Comparison of ENCODE assay signal across 20 cellular contexts in the genomic region with DNA sequence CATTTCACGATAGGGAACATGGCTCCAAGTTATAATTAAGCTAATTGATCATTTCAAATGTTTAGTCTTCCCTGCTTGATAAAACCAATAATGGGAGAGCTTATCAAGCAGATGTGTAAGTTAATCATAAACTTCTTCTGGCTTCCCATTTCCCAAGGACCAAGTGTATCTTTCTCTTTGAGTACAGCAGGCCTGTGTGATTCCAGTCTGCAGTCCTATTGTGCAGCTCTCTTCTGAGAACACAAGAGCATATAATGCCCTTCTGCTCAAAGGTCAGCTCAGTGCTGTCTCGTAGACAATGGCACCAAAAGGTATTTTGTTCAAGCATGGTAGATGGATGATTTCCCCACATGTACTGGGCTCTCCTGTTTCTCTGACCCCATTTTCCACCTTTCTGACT.
DNase-seq lines count a peak whose midpoint lies in the region; FAIRE-seq and TF ChIP-seq lines count a peak whose summit lies in the region.
"Had no signal": no experiment of that assay in that cellular context is flagged by ENCODE, and none has a peak within 500 bp of the region (broad histone marks: within the 10 kb centered on the region; RNA-seq: fewer than 3 reads in every experiment).

No MANE protein-coding gene starts in this region.

- no peak overlapping the region for H3K4me3 Mint-ChIP-seq in progenitor cell of endocrine pancreas (ENCODE audit: low read depth)
- H3K4me3 Mint-ChIP-seq in activated naive CD4-positive, alpha-beta T cell treated with anti-CD3 and anti-CD28 coated beads for 36 hours = no peak overlapping the region
- H3K4me3 Mint-ChIP-seq: CD4-positive, CD25-positive, alpha-beta regulatory T cell had no signal

- peaks cover 14% of the 10 kb centered on the region for H3K4me1 Mint-ChIP-seq in progenitor cell of endocrine pancreas (ENCODE audit: low read depth)
- H3K4me1 Mint-ChIP-seq in activated naive CD4-positive, alpha-beta T cell treated with anti-CD3 and anti-CD28 coated beads for 36 hours (ENCODE audit: low read depth) = peaks cover 12% of the 10 kb centered on the region

- DNase-seq in NCI-H2227 (lab: John Stamatoyannopoulos, UW; ENCODE audit: unreplicated experiment) = peak; percentile 7
- DNase-seq in NCI-H2227 treated with DMSO at 0.1 percent for 48 hours (lab: John Stamatoyannopoulos, UW) = no peak
- DNase-seq in NCI-H146 treated with DMSO at 0.1 percent for 48 hours (lab: John Stamatoyannopoulos, UW; ENCODE audit: unreplicated experiment) = peak; percentile 29
- DNase-seq in progenitor cell of endocrine pancreas (ENCODE audit: low spot score, unreplicated experiment) = no peak
- no peak for DNase-seq in NCI-H748 (lab: John Stamatoyannopoulos, UW; ENCODE audit: unreplicated experiment)
- DNase-seq in kidney tubule cell (ENCODE audit: low spot score) = no peak
- DNase-seq in activated naive CD4-positive, alpha-beta T cell treated with anti-CD3 and anti-CD28 coated beads for 36 hours = no peak
- DNase-seq: 8988T; AML-193; Calu3; CD4-positive, CD25-positive, alpha-beta regulatory T cell; DMS 273 treated with DMSO at 0.1 percent for 48 hours; DMS79 treated with DMSO at 0.1 percent for 48 hours; EL; GOT3 had no signal

- H3K27ac Mint-ChIP-seq in progenitor cell of endocrine pancreas = peak overlapping the region; percentile 29
- no peak overlapping the region for H3K27ac Mint-ChIP-seq in activated naive CD4-positive, alpha-beta T cell treated with anti-CD3 and anti-CD28 coated beads for 36 hours

- H3K9me3 Mint-ChIP-seq in progenitor cell of endocrine pancreas (ENCODE audit: low read depth) = peaks cover 4% of the 10 kb centered on the region
- peaks cover 9% of the 10 kb centered on the region for H3K9me3 Mint-ChIP-seq in activated naive CD4-positive, alpha-beta T cell treated with anti-CD3 and anti-CD28 coated beads for 36 hours

- intact Hi-C loops in activated naive CD4-positive, alpha-beta T cell treated with anti-CD3 and anti-CD28 coated beads for 36 hours (cut with micrococcal nuclease) = no loop called here

- peaks cover 2% of the 10 kb centered on the region for H3K36me3 Mint-ChIP-seq in progenitor cell of endocrine pancreas (ENCODE audit: insufficient read depth)
- H3K36me3 Mint-ChIP-seq in activated naive CD4-positive, alpha-beta T cell treated with anti-CD3 and anti-CD28 coated beads for 36 hours (ENCODE audit: low read depth) = no peaks in the 10 kb centered on the region
- H3K36me3 Mint-ChIP-seq: CD4-positive, CD25-positive, alpha-beta regulatory T cell had no signal

- FAIRE-seq in islet of Langerhans (lab: Jason Lieb, UNC) = peak; percentile 21
- FAIRE-seq: G401.6, GM12891, HepG2, HTR-8/SVneo had no signal

- CTCF ChIA-PET in activated naive CD4-positive, alpha-beta T cell treated with anti-CD3 and anti-CD28 coated beads for 36 hours (lab: Charles Lee) = interaction anchor here (0.6 to 1.2 kb wide), 2 partner anchors 16 to 265 kb away, joined by 3 to 4 read pairs; no protein-coding TSS in a partner anchor

- peaks cover 6% of the 10 kb centered on the region for H3K27me3 Mint-ChIP-seq in progenitor cell of endocrine pancreas
- no peaks in the 10 kb centered on the region for H3K27me3 Mint-ChIP-seq in activated naive CD4-positive, alpha-beta T cell treated with anti-CD3 and anti-CD28 coated beads for 36 hours (ENCODE audit: low read depth)

- TF ChIP-seq CTCF in progenitor cell of endocrine pancreas (IDR thresholded peaks at IDR 0.05; ENCODE audit: unreplicated experiment) = no peak

Comparison
In these comparisons a context has a peak if more than half of its experiments do, and no peak if none do; other contexts are left out.
1. DNase-seq: peak in NCI-H2227 (single experiment) and NCI-H146 treated with DMSO at 0.1 percent for 48 hours (single experiment); none in NCI-H2227 treated with DMSO at 0.1 percent for 48 hours (single experiment), progenitor cell of endocrine pancreas (single experiment), NCI-H748 (single experiment), kidney tubule cell (single experiment) and activated naive CD4-positive, alpha-beta T cell treated with anti-CD3 and anti-CD28 coated beads for 36 hours (single experiment).